ENCODE assay signal across 9 cellular contexts in genomic region chr22:38201371-38201717, GRCh38. TPM values are rescaled to one million over a fixed set of nuclear protein-coding genes. Genes with fewer than 3 reads are reported as not detected.
DNase-seq lines count a peak whose midpoint lies in the region; ATAC-seq, FAIRE-seq and TF ChIP-seq lines count a peak whose summit lies in the region.
"Had no signal": no experiment of that assay in that cellular context is flagged by ENCODE, and none has a peak within 500 bp of the region (broad histone marks: within the 10 kb centered on the region; RNA-seq: fewer than 3 reads in every experiment).

No MANE protein-coding gene starts in this region.

- H3K9me3 ChIP-seq in adipocyte (ENCODE audit: control insufficient read depth, low read length) (no peaks in the 10 kb centered on the region), kidney (ENCODE audit: control insufficient read depth in 1 of 2, low read length in 2 of 2) (no peaks in the 10 kb centered on the region), testis (no peaks in the 10 kb centered on the region)

- peak overlapping the region; percentile 89 to 96 for H3K27ac ChIP-seq in kidney (ENCODE audit: low read depth in 2 of 2, low read length in 2 of 2)
- H3K27ac ChIP-seq in testis = peak overlapping the region; percentile 98

- H3K9ac ChIP-seq in adipocyte (ENCODE audit: low read length) (peak overlapping the region; percentile 74), kidney (ENCODE audit: low read length in 2 of 2) (peak overlapping the region; percentile 49 to 82)

- H3K4me3 ChIP-seq in adipocyte (ENCODE audit: low read length) (peak overlapping the region; percentile 80), kidney (ENCODE audit: low read length in 2 of 2) (peak overlapping the region; percentile 57 to 59), testis (peak overlapping the region; percentile 83 to 91)

- no peaks in the 10 kb centered on the region for H3K27me3 ChIP-seq in adipocyte (replicated peaks; ENCODE audit: control insufficient read depth, insufficient read depth, low read length)
- H3K27me3 ChIP-seq in testis = no peaks in the 10 kb centered on the region

- FAIRE-seq in kidney (lab: Jason Lieb, UNC) = no peak
- FAIRE-seq: A204.1 had no signal

- peak overlapping the region; percentile 87 for H3K27ac Mint-ChIP-seq in T-helper 2 cell treated with Interferon-gamma antibody and Interleukin-4, amounts not matched to agents 5 μg/mL and 100 μg/mL, for 36 hours

- H3K4me3 Mint-ChIP-seq in T-helper 2 cell treated with Interferon-gamma antibody and Interleukin-4, amounts not matched to agents 5 μg/mL and 100 μg/mL, for 36 hours = peak overlapping the region; percentile 74

- intact Hi-C loops in kidney (cut with DNase I) (no loop called here), testis (cut with DNase I; ENCODE audit: low total_unique reads) (no loop called here)

- no peaks in the 10 kb centered on the region for H3K9me3 Mint-ChIP-seq in T-helper 2 cell treated with Interferon-gamma antibody and Interleukin-4, amounts not matched to agents 5 μg/mL and 100 μg/mL, for 36 hours

- DNase-seq in T-helper 2 cell treated with Interferon-gamma antibody and Interleukin-4, amounts not matched to agents 5 μg/mL and 100 μg/mL, for 36 hours (ENCODE audit: low spot score) = no peak
- DNase-seq in T-helper 2 cell (no peak), adipocyte (ENCODE audit: low read depth) (no peak), kidney (peak; percentile 82), testis (no peak), SHP77 treated with DMSO at 0.1 percent for 48 hours (lab: John Stamatoyannopoulos, UW) (no peak)
- no peak for DNase-seq in stimulated activated CD4-positive, alpha-beta T cell treated with anti-CD3 and anti-CD28 coated beads, Interleukin-4, amount 100 ng/mL, for 1 hour

- no peaks in the 10 kb centered on the region for H3K27me3 Mint-ChIP-seq in T-helper 2 cell treated with Interferon-gamma antibody and Interleukin-4, amounts not matched to agents 5 μg/mL and 100 μg/mL, for 36 hours (ENCODE audit: low read depth)

- TF ChIP-seq POLR2A in testis (IDR thresholded peaks at IDR 0.05) = no peak

- peaks cover 35% of the 10 kb centered on the region for H3K4me1 ChIP-seq in adipocyte (ENCODE audit: control insufficient read depth, insufficient read depth, low read length)
- H3K4me1 ChIP-seq in kidney (ENCODE audit: control insufficient read depth in 1 of 2, insufficient read depth in 1 of 2, low read depth in 1 of 2, low read length in 2 of 2) = peaks cover 0 to 18% of the 10 kb centered on the region in 2 donors
- peaks cover 25% of the 10 kb centered on the region for H3K4me1 ChIP-seq in testis

- 12 to 18% methylated on average over 6 to 8 of the region's 8 CpGs for WGBS in testis, 2 donors

- no peaks in the 10 kb centered on the region for H3K36me3 ChIP-seq in adipocyte (ENCODE audit: control insufficient read depth, insufficient read depth, low read length, severe bottlenecking)
- H3K36me3 ChIP-seq in kidney (ENCODE audit: control insufficient read depth in 1 of 2, insufficient read depth in 2 of 2, low read length in 2 of 2) = no peaks in the 10 kb centered on the region
- no peaks in the 10 kb centered on the region for H3K36me3 ChIP-seq in testis (ENCODE audit: low read depth, missing control alignments)

- no peak for TF ChIP-seq CTCF in kidney (IDR thresholded peaks at IDR 0.05; ENCODE audit: borderline replicate concordance, extremely low read depth, insufficient read depth)
- no peak for TF ChIP-seq CTCF in testis (IDR thresholded peaks at IDR 0.05)

- H3K4me1 Mint-ChIP-seq in T-helper 2 cell treated with Interferon-gamma antibody and Interleukin-4, amounts not matched to agents 5 μg/mL and 100 μg/mL, for 36 hours (ENCODE audit: low read depth) = peaks cover 27% of the 10 kb centered on the region

- ATAC-seq in GM18519 (IDR thresholded peaks at IDR 0.05; ENCODE audit: low FRiP score, unreplicated experiment) = no peak

- no peaks in the 10 kb centered on the region for H3K36me3 Mint-ChIP-seq in T-helper 2 cell treated with Interferon-gamma antibody and Interleukin-4, amounts not matched to agents 5 μg/mL and 100 μg/mL, for 36 hours (ENCODE audit: low read depth)

RNA-seq across cellular contexts. Expression of gene MAFF, which starts 0.5 kb away (rescaled TPM):
- 23.4 TPM for total RNA-seq in kidney
- polyA plus RNA-seq in kidney (ENCODE audit: insufficient read depth, low read depth, low replicate concordance) = 2.2 TPM
- 1 to 10 TPM; 3.7 to 5.8 TPM for total RNA-seq in testis
- polyA plus RNA-seq in testis (ENCODE audit: insufficient read depth, low read depth, low replicate concordance) = 3.2 TPM

RNA-seq across cellular contexts. Expression of gene PLA2G6, which starts 19.7 kb away (rescaled TPM):
- total RNA-seq in kidney (61.6 TPM), testis (100 to 1,000 TPM in 1 of 2 donors, 10 to 100 TPM in 1; 89.4 to 122 TPM)
- polyA plus RNA-seq in kidney (ENCODE audit: insufficient read depth, low read depth, low replicate concordance) (26.6 TPM), testis (ENCODE audit: insufficient read depth, low read depth, low replicate concordance) (135 TPM)
